8 cellular contexts compared by ENCODE assay signal in genomic region chr2:86199834-86200177, GRCh38. TPM values are rescaled to one million over a fixed set of nuclear protein-coding genes. Genes with fewer than 3 reads are reported as not detected.
A peak's percentile ranks its signal among the peaks of the same experiment; 100 is the strongest.
DNase-seq lines count a peak whose midpoint lies in the region; ATAC-seq, FAIRE-seq and TF ChIP-seq lines count a peak whose summit lies in the region.

No MANE protein-coding gene starts in this region.

- H3K27me3 ChIP-seq in hepatocyte (no peaks in the 10 kb centered on the region), small intestine (ENCODE audit: control insufficient read depth in 2 of 2, insufficient read depth in 2 of 2, low read length in 2 of 2) (no peaks in the 10 kb centered on the region)

- CTCF ChIA-PET in activated B cell treated with CpG ODN at 0.5 μM for 24 hours (lab: Charles Lee), result interaction anchor here (0.6 to 1.7 kb wide), 2 partner anchors 21 to 114 kb away, joined by 3 to 5 read pairs; no protein-coding TSS in a partner anchor

- TF ChIP-seq CTCF in HFF-Myc (IDR thresholded peaks at IDR 0.05; ENCODE audit: low read depth, low read length, missing control alignments) (no peak), activated B cell treated with CpG ODN at 0.5 μM for 24 hours (IDR thresholded peaks at IDR 0.05) (no peak), hepatocyte (IDR thresholded peaks at IDR 0.05; ENCODE audit: poor library complexity) (no peak)

- ATAC-seq in activated B cell treated with CpG ODN at 0.5 μM for 24 hours (ENCODE audit: low read depth) (no peak), HG02678 (IDR thresholded peaks at IDR 0.05; ENCODE audit: unreplicated experiment) (no peak), GM21786 (IDR thresholded peaks at IDR 0.05; ENCODE audit: unreplicated experiment) (no peak)

- H4K20me1 ChIP-seq in hepatocyte (ENCODE audit: insufficient read depth, poor library complexity, severe bottlenecking), result no peaks in the 10 kb centered on the region

- peaks cover 53% of the 10 kb centered on the region for H3K79me2 ChIP-seq in hepatocyte

- DNase-seq in HFF-Myc (ENCODE audit: extremely low read depth, low read depth) (no peak), activated B cell treated with CpG ODN at 0.5 μM for 24 hours (no peak), hepatocyte (ENCODE audit: low spot score) (no peak), small intestine (no peak), NCI-H2227 treated with DMSO at 0.1 percent for 48 hours (lab: John Stamatoyannopoulos, UW) (no peak), OCI-M2 (lab: John Stamatoyannopoulos, UW; ENCODE audit: unreplicated experiment) (no peak)

- intact Hi-C loops in activated B cell treated with CpG ODN at 0.5 μM for 24 hours (cut with micrococcal nuclease), result loop anchor here (2.0 to 10.0 kb wide), 7 partner anchors 15 to 873 kb away; partner anchors contain the start of genes C2orf68, CAPG, SH2D6 and TGOLN2

- H3K9me3 ChIP-seq in hepatocyte (ENCODE audit: low read depth) (no peaks in the 10 kb centered on the region), small intestine (ENCODE audit: control insufficient read depth, low read depth) (no peaks in the 10 kb centered on the region)

- peaks cover 50% of the 10 kb centered on the region for H3K4me1 Mint-ChIP-seq in activated B cell treated with CpG ODN at 0.5 μM for 24 hours

- no peak for FAIRE-seq in small intestine (lab: Jason Lieb, UNC)

- peaks cover 11% of the 10 kb centered on the region for H3K4me1 ChIP-seq in hepatocyte (ENCODE audit: insufficient read depth)
- peaks cover 0 to 2% of the 10 kb centered on the region in 2 donors for H3K4me1 ChIP-seq in small intestine (ENCODE audit: control insufficient read depth in 2 of 2, insufficient read depth in 1 of 2, low read depth in 1 of 2, low read length in 1 of 2)

- H3K36me3 ChIP-seq in hepatocyte (replicated peaks; ENCODE audit: insufficient read depth, low read depth) (no peaks in the 10 kb centered on the region), small intestine (ENCODE audit: control insufficient read depth in 2 of 2, insufficient read depth in 2 of 2, low read length in 2 of 2) (no peaks in the 10 kb centered on the region)

- H3K4me3 Mint-ChIP-seq in activated B cell treated with CpG ODN at 0.5 μM for 24 hours, result peak overlapping the region; percentile 97

- H3K9me2 ChIP-seq in hepatocyte (replicated peaks; ENCODE audit: insufficient read depth), result no peaks in the 10 kb centered on the region

- peak overlapping the region; percentile 91 for H3K27ac Mint-ChIP-seq in activated B cell treated with CpG ODN at 0.5 μM for 24 hours

- H3K4me3 ChIP-seq in HFF-Myc (replicated peaks; ENCODE audit: low read depth, low read length), result peak overlapping the region; percentile 95
- peak overlapping the region; percentile 61 for H3K4me3 ChIP-seq in hepatocyte
- H3K4me3 ChIP-seq in small intestine (ENCODE audit: low read depth in 1 of 2, low read length in 2 of 2), result peak overlapping the region; percentile 74 to 88

- H3K9me3 Mint-ChIP-seq in activated B cell treated with CpG ODN at 0.5 μM for 24 hours, result no peaks in the 10 kb centered on the region

- H2AFZ ChIP-seq in hepatocyte, result peak overlapping the region; percentile 99

- H3K27me3 Mint-ChIP-seq in activated B cell treated with CpG ODN at 0.5 μM for 24 hours, result no peaks in the 10 kb centered on the region

- peak overlapping the region; percentile 85 for H3K27ac ChIP-seq in hepatocyte
- H3K27ac ChIP-seq in small intestine (ENCODE audit: low read depth in 1 of 2, low read length in 1 of 2), result peak overlapping the region; percentile 44 to 61

- POLR2A ChIA-PET in activated B cell treated with CpG ODN at 0.5 μM for 24 hours (lab: Charles Lee), result interaction anchor here (0.6 to 2.2 kb wide), 7 partner anchors 13 to 371 kb away, joined by 3 to 7 read pairs (median 3); partner anchors contain the start of genes POLR1A and PTCD3

- 2% methylated on average over 8 of the region's 8 CpGs for WGBS in hepatocyte (ENCODE audit: low lambda C conversion rate, missing lambda C conversion rate)
- 1% methylated on average over 8 of the region's 8 CpGs for WGBS in small intestine, 3 donors

- peak overlapping the region; percentile 86 for H3K4me2 ChIP-seq in hepatocyte

- peaks cover 20% of the 10 kb centered on the region for H3K36me3 Mint-ChIP-seq in activated B cell treated with CpG ODN at 0.5 μM for 24 hours (ENCODE audit: low read depth)

RNA-seq across cellular contexts. Expression of gene MRPL35, which starts 0.5 kb away (rescaled TPM):
- total RNA-seq in activated B cell treated with CpG ODN at 0.5 μM for 24 hours (35.1 and 37.4 TPM in 2 replicates), hepatocyte (22.4 and 33.1 TPM in 2 replicates)
- polyA plus RNA-seq in hepatocyte (23.9 and 36.8 TPM in 2 replicates), small intestine (10 to 100 TPM; 65.4 to 78.5 (median 78.5) TPM)

RNA-seq across cellular contexts. Expression of gene IMMT, which starts 4.5 kb away (rescaled TPM):
- total RNA-seq in activated B cell treated with CpG ODN at 0.5 μM for 24 hours (90.3 and 93.0 TPM in 2 replicates), hepatocyte (60.1 and 63.2 TPM in 2 replicates)
- polyA plus RNA-seq in hepatocyte (67.9 and 70.7 TPM in 2 replicates), small intestine (10 to 100 TPM; 69.2 to 82.1 (median 71.2) TPM)
